In the genomic region with DNA sequence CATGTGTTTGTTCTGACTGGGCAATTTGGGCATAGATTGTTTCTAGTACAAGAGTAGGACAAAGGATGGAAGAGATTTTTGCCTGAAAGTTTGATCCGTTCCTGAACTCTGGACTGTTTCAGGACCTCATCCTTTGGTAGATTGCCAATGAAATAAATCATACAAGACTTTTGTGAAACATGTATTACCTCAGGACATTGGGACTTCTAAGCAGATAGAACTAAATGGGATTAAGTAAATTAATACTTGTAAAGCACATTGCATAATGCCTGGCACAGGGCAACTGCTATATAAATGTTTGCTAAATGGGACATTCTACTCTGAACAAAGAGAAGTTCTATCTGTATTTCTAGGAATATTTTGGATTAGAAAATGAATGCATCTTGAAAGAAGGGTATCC, we compare ENCODE assay signal across 27 cellular contexts.
"Had no signal": no experiment of that assay in that cellular context is flagged by ENCODE, and none has a peak within 500 bp of the region (broad histone marks: within the 10 kb centered on the region; RNA-seq: fewer than 3 reads in every experiment).

No MANE protein-coding gene starts in this region.

- H3K27me3 ChIP-seq: body of pancreas, MG63 had no signal

- H3K4me3 ChIP-seq: adrenal gland, body of pancreas, MG63, SK-N-MC had no signal

- DNase-seq: activated CD4-positive, alpha-beta T cell treated with anti-CD3 and anti-CD28 coated beads for 48 hours; activated CD4-positive, alpha-beta T cell treated with anti-CD3 and anti-CD28 coated beads, Interleukin-2, amount 50 U/mL, for 4 hours; activated CD4-positive, CD25-positive, alpha-beta regulatory T cell treated with anti-CD3 and anti-CD28 coated beads, Interleukin-2, amount 50 U/mL, for 72 hours; activated CD8-positive, alpha-beta memory T cell treated with anti-CD3 and anti-CD28 coated beads, Interleukin-2, amount 50 U/mL, for 48 hours; activated CD8-positive, alpha-beta T cell treated with anti-CD3 and anti-CD28 coated beads, Interleukin-2, amount 10 ng/mL, durations not matched to agents 7 days and 5 days; activated naive CD4-positive, alpha-beta T cell treated with anti-CD3 and anti-CD28 coated beads, Interleukin-2, amount 50 U/mL, for 16 hours; activated naive CD8-positive, alpha-beta T cell treated with anti-CD3 and anti-CD28 coated beads, Interleukin-2, amount 10 ng/mL, durations not matched to agents 7 days and 5 days; activated T-cell treated with anti-CD3 and anti-CD28 coated beads, Interleukin-2, amount 50 U/mL, for 1 hour; adrenal gland; aorta; body of pancreas; central memory CD4-positive, alpha-beta T cell; KG1; MG63; MV-4-11; NCI-H1092 treated with DMSO at 0.1 percent for 48 hours; NCI-H1417 treated with DMSO at 0.1 percent for 48 hours; NCI-H1694; NCI-H2029; NCI-H2107; NCI-H2171 treated with DMSO at 0.1 percent for 48 hours; NCI-H345; NCI-H510A; NCI-H526 treated with DMSO at 0.1 percent for 48 hours; SW 1271 had no signal

- H3K4me1 ChIP-seq: adrenal gland, body of pancreas had no signal

- H3K9me3 ChIP-seq: adrenal gland, body of pancreas, MG63 had no signal

- H3K27ac ChIP-seq: adrenal gland, body of pancreas, SK-N-MC had no signal

- H3K36me3 ChIP-seq: adrenal gland, MG63 had no signal

- ATAC-seq: activated CD8-positive, alpha-beta T cell treated with anti-CD3 and anti-CD28 coated beads, Interleukin-2, amount 10 ng/mL, durations not matched to agents 7 days and 5 days; body of pancreas; WTC11 had no signal
